Comparison of ENCODE assay signal across 20 cellular contexts in genomic region chr15:65081758-65082157, GRCh38. TPM values are rescaled to one million over a fixed set of nuclear protein-coding genes. Genes with fewer than 3 reads are reported as not detected.
DNase-seq lines count a peak whose midpoint lies in the region; ATAC-seq and TF ChIP-seq lines count a peak whose summit lies in the region.
"Had no signal": no experiment of that assay in that cellular context is flagged by ENCODE, and none has a peak within 500 bp of the region (broad histone marks: within the 10 kb centered on the region; RNA-seq: fewer than 3 reads in every experiment).

No MANE protein-coding gene starts in this region.

- H3F3A ChIP-seq in GM23338 (replicated peaks; ENCODE audit: low read depth): peaks cover 29% of the 10 kb centered on the region

- peaks cover 9% of the 10 kb centered on the region for H3K4me1 Mint-ChIP-seq in activated CD4-positive, alpha-beta memory T cell treated with anti-CD3 and anti-CD28 coated beads for 36 hours (ENCODE audit: low read depth)
- peaks cover 11% of the 10 kb centered on the region for H3K4me1 Mint-ChIP-seq in activated CD4-positive, alpha-beta memory T cell treated with anti-CD3 and anti-CD28 coated beads, Interleukin-2, amount 10 ng/mL, durations not matched to agents 7 days and 5 days
- peaks cover 61% of the 10 kb centered on the region for H3K4me1 Mint-ChIP-seq in GM23338

- CTCF ChIA-PET in activated CD4-positive, alpha-beta memory T cell treated with anti-CD3 and anti-CD28 coated beads for 36 hours (lab: Charles Lee): no interaction called here
- CTCF ChIA-PET in activated CD4-positive, alpha-beta memory T cell treated with anti-CD3 and anti-CD28 coated beads, Interleukin-2, amount 10 ng/mL, durations not matched to agents 7 days and 5 days (lab: Charles Lee): interaction anchor here (1.6 kb wide), 1 partner anchor 135 kb away, joined by 3 read pairs; no protein-coding TSS in a partner anchor

- H2AFZ ChIP-seq in GM23338: peak overlapping the region; percentile 66; the same call in 1 of the 2 replicates

- H3K36me3 ChIP-seq in GM23338 (ENCODE audit: insufficient read depth): no peaks in the 10 kb centered on the region

- no peak for TF ChIP-seq CTCF in GM23338 (conservative IDR thresholded peaks at IDR 0.05; ENCODE audit: low read depth in 2 of 2)
- TF ChIP-seq CTCF in foreskin keratinocyte (conservative IDR thresholded peaks at IDR 0.05): no peak

- intact Hi-C loops in activated CD4-positive, alpha-beta memory T cell treated with anti-CD3 and anti-CD28 coated beads for 36 hours (cut with micrococcal nuclease): loop anchor here (10.0 kb wide), 1 partner anchor 347 kb away; no protein-coding TSS in a partner anchor

- H3K36me3 Mint-ChIP-seq in activated CD4-positive, alpha-beta memory T cell treated with anti-CD3 and anti-CD28 coated beads for 36 hours: no peaks in the 10 kb centered on the region
- no peaks in the 10 kb centered on the region for H3K36me3 Mint-ChIP-seq in activated CD4-positive, alpha-beta memory T cell treated with anti-CD3 and anti-CD28 coated beads, Interleukin-2, amount 10 ng/mL, durations not matched to agents 7 days and 5 days (ENCODE audit: low read depth)
- H3K36me3 Mint-ChIP-seq in GM23338 (ENCODE audit: low read depth): no peaks in the 10 kb centered on the region; the same call in 2 of the 3 replicates
- H3K36me3 Mint-ChIP-seq: activated CD8-positive, alpha-beta memory T cell treated with anti-CD3 and anti-CD28 coated beads, Interleukin-2, amount 10 ng/mL, durations not matched to agents 7 days and 5 days had no signal

- H3K79me2 ChIP-seq in GM23338 (replicated peaks; ENCODE audit: insufficient read depth): no peaks in the 10 kb centered on the region

- POLR2A ChIA-PET in activated CD4-positive, alpha-beta memory T cell treated with anti-CD3 and anti-CD28 coated beads for 36 hours (lab: Charles Lee): no interaction called here
- POLR2A ChIA-PET in activated CD4-positive, alpha-beta memory T cell treated with anti-CD3 and anti-CD28 coated beads, Interleukin-2, amount 10 ng/mL, durations not matched to agents 7 days and 5 days (lab: Charles Lee): interaction anchor here (1.0 kb wide), 1 partner anchor 205 kb away, joined by 3 read pairs; the partner anchor contains the start of gene PARP16

- no peaks in the 10 kb centered on the region for H3K9me2 ChIP-seq in GM23338 (ENCODE audit: insufficient read depth)

- H3K27me3 ChIP-seq in GM23338 (ENCODE audit: insufficient read depth) (0 out of 2 replicates have a peak, but pooled peaks cover 3% of the 10 kb centered on the region), foreskin keratinocyte (peaks cover 62% of the 10 kb centered on the region)

- H3K27ac ChIP-seq in GM23338 (ENCODE audit: low read depth): no peak overlapping the region
- H3K27ac ChIP-seq in foreskin keratinocyte: no peak overlapping the region
- H3K27ac ChIP-seq: A549 had no signal

- H3K27ac Mint-ChIP-seq in activated CD4-positive, alpha-beta memory T cell treated with anti-CD3 and anti-CD28 coated beads for 36 hours: no peak overlapping the region
- no peak overlapping the region for H3K27ac Mint-ChIP-seq in activated CD4-positive, alpha-beta memory T cell treated with anti-CD3 and anti-CD28 coated beads, Interleukin-2, amount 10 ng/mL, durations not matched to agents 7 days and 5 days
- no peak overlapping the region for H3K27ac Mint-ChIP-seq in GM23338
- H3K27ac Mint-ChIP-seq: activated CD8-positive, alpha-beta memory T cell treated with anti-CD3 and anti-CD28 coated beads, Interleukin-2, amount 10 ng/mL, durations not matched to agents 7 days and 5 days had no signal

- H4K20me1 ChIP-seq in GM23338 (replicated peaks; ENCODE audit: insufficient read depth): no peaks in the 10 kb centered on the region

- H3K4me3 ChIP-seq in GM23338: no peak overlapping the region
- H3K4me3 ChIP-seq: A549 had no signal

- H3K4me2 ChIP-seq in GM23338: 0 out of 2 replicates have a peak overlapping the region, but pooled peaks have one; percentile 75
- H3K4me2 ChIP-seq: A549 had no signal

- H3K4me3 Mint-ChIP-seq in activated CD4-positive, alpha-beta memory T cell treated with anti-CD3 and anti-CD28 coated beads for 36 hours: no peak overlapping the region
- no peak overlapping the region for H3K4me3 Mint-ChIP-seq in activated CD4-positive, alpha-beta memory T cell treated with anti-CD3 and anti-CD28 coated beads, Interleukin-2, amount 10 ng/mL, durations not matched to agents 7 days and 5 days
- no peak overlapping the region for H3K4me3 Mint-ChIP-seq in GM23338
- H3K4me3 Mint-ChIP-seq: activated CD8-positive, alpha-beta memory T cell treated with anti-CD3 and anti-CD28 coated beads, Interleukin-2, amount 10 ng/mL, durations not matched to agents 7 days and 5 days had no signal

- ATAC-seq in GM23338: no peak
- ATAC-seq in foreskin keratinocyte: peak; percentile 28
- ATAC-seq: A549 had no signal

- H3K27me3 Mint-ChIP-seq in activated CD4-positive, alpha-beta memory T cell treated with anti-CD3 and anti-CD28 coated beads for 36 hours: peaks cover 33% of the 10 kb centered on the region
- H3K27me3 Mint-ChIP-seq in activated CD4-positive, alpha-beta memory T cell treated with anti-CD3 and anti-CD28 coated beads, Interleukin-2, amount 10 ng/mL, durations not matched to agents 7 days and 5 days: peaks cover 38% of the 10 kb centered on the region
- H3K27me3 Mint-ChIP-seq in GM23338 (ENCODE audit: insufficient read depth, low read depth, poor library complexity): peaks cover 19% of the 10 kb centered on the region

- peaks cover 47% of the 10 kb centered on the region for H3K4me1 ChIP-seq in GM23338 (ENCODE audit: insufficient read depth)
- no peaks in the 10 kb centered on the region for H3K4me1 ChIP-seq in foreskin keratinocyte

- peak; percentile 35 for DNase-seq in activated CD4-positive, alpha-beta memory T cell treated with anti-CD3 and anti-CD28 coated beads for 36 hours
- no peak for DNase-seq in activated CD4-positive, alpha-beta memory T cell treated with anti-CD3 and anti-CD28 coated beads, Interleukin-2, amount 10 ng/mL, durations not matched to agents 7 days and 5 days
- DNase-seq in GM23338 (ENCODE audit: low spot score) (no peak), foreskin keratinocyte (no peak), NCI-H2107 treated with DMSO at 0.1 percent for 48 hours (lab: John Stamatoyannopoulos, UW; ENCODE audit: unreplicated experiment) (no peak), NOMO-1 treated with DMSO at 0.1 percent for 48 hours (lab: John Stamatoyannopoulos, UW; ENCODE audit: unreplicated experiment) (no peak), SIG-M5 treated with dmso at 0.1 percent for 504 hours (lab: John Stamatoyannopoulos, UW; ENCODE audit: unreplicated experiment) (no peak)
- DNase-seq in stimulated activated CD8-positive, alpha-beta memory T cell treated with anti-CD3 and anti-CD28 coated beads, Interleukin-15, amount 100 ng/mL, for 4 hours (ENCODE audit: low read depth in 2 of 2): peak; percentile 8 to 13
- DNase-seq: activated CD8-positive, alpha-beta memory T cell treated with anti-CD3 and anti-CD28 coated beads, Interleukin-2, amount 10 ng/mL, durations not matched to agents 7 days and 5 days; Caco-2; effector memory CD4-positive, alpha-beta T cell; foreskin melanocyte; HCEC 1CT; Karpas-422; NCI-H1694 treated with DMSO at 0.1 percent for 48 hours; SHP77 treated with DMSO at 0.1 percent for 48 hours had no signal

- H3K9me3 Mint-ChIP-seq in activated CD4-positive, alpha-beta memory T cell treated with anti-CD3 and anti-CD28 coated beads for 36 hours: no peaks in the 10 kb centered on the region
- no peaks in the 10 kb centered on the region for H3K9me3 Mint-ChIP-seq in activated CD4-positive, alpha-beta memory T cell treated with anti-CD3 and anti-CD28 coated beads, Interleukin-2, amount 10 ng/mL, durations not matched to agents 7 days and 5 days
- H3K9me3 Mint-ChIP-seq in GM23338: peaks cover 3% of the 10 kb centered on the region; the same call in 1 of the 3 replicates

RNA-seq across cellular contexts. Expression of gene KBTBD13, which starts 5.2 kb away (rescaled TPM):
- total RNA-seq in activated CD4-positive, alpha-beta memory T cell treated with anti-CD3 and anti-CD28 coated beads for 36 hours: not detected
- total RNA-seq in activated CD4-positive, alpha-beta memory T cell treated with anti-CD3 and anti-CD28 coated beads, Interleukin-2, amount 10 ng/mL, durations not matched to agents 7 days and 5 days: not detected
- total RNA-seq in GM23338 (2014; rRNA removed; shearing (Covaris generic)): not detected in 2 replicates
- polyA plus RNA-seq in GM23338 (2016; fragmentation: Nextera tagmentation; extraction: Ambion mirVana) (0.09 TPM in 1 of 2 replicates, not detected in the other), foreskin keratinocyte (not detected in 2 replicates)
- not detected in 2 replicates for total RNA-seq in foreskin keratinocyte
- total RNA-seq: activated CD8-positive, alpha-beta memory T cell treated with anti-CD3 and anti-CD28 coated beads, Interleukin-2, amount 10 ng/mL, durations not matched to agents 7 days and 5 days; Caco-2; pulmonary artery endothelial cell had no signal
- polyA plus RNA-seq: A549, keratinocyte had no signal

RNA-seq across cellular contexts. Expression of gene RASL12, which starts 14.0 kb away (rescaled TPM):
- not detected for total RNA-seq in activated CD4-positive, alpha-beta memory T cell treated with anti-CD3 and anti-CD28 coated beads for 36 hours
- total RNA-seq in activated CD4-positive, alpha-beta memory T cell treated with anti-CD3 and anti-CD28 coated beads, Interleukin-2, amount 10 ng/mL, durations not matched to agents 7 days and 5 days: not detected
- 20.1 and 27.7 TPM in 2 replicates for total RNA-seq in GM23338 (2014; rRNA removed; shearing (Covaris generic))
- polyA plus RNA-seq in GM23338 (2016; fragmentation: Nextera tagmentation; extraction: Ambion mirVana): 4.5 and 5.4 TPM in 2 replicates
- not detected in 2 replicates for total RNA-seq in foreskin keratinocyte
- not detected in 2 replicates for polyA plus RNA-seq in foreskin keratinocyte
- total RNA-seq: activated CD8-positive, alpha-beta memory T cell treated with anti-CD3 and anti-CD28 coated beads, Interleukin-2, amount 10 ng/mL, durations not matched to agents 7 days and 5 days; pulmonary artery endothelial cell had no signal
- polyA plus RNA-seq: keratinocyte had no signal

RNA-seq across cellular contexts. Expression of gene UBAP1L, which starts 33.2 kb away (rescaled TPM):
- 1 to 10 TPM; 2.1 to 2.4 TPM for total RNA-seq in activated CD4-positive, alpha-beta memory T cell treated with anti-CD3 and anti-CD28 coated beads for 36 hours
- 1 to 10 TPM; 3.0 to 3.3 TPM for total RNA-seq in activated CD4-positive, alpha-beta memory T cell treated with anti-CD3 and anti-CD28 coated beads, Interleukin-2, amount 10 ng/mL, durations not matched to agents 7 days and 5 days
- total RNA-seq in GM23338 (2014; rRNA removed; shearing (Covaris generic)): 1.4 and 1.5 TPM in 2 replicates
- polyA plus RNA-seq in GM23338 (2016; fragmentation: Nextera tagmentation; extraction: Ambion mirVana) (0.47 and 0.53 TPM in 2 replicates), foreskin keratinocyte (0.23 and 0.27 TPM in 2 replicates)
- 0.49 and 0.88 TPM in 2 replicates for total RNA-seq in foreskin keratinocyte

RNA-seq across cellular contexts. Expression of gene SLC51B, which starts 36.6 kb away (rescaled TPM):
- not detected for total RNA-seq in activated CD4-positive, alpha-beta memory T cell treated with anti-CD3 and anti-CD28 coated beads for 36 hours
- total RNA-seq in activated CD4-positive, alpha-beta memory T cell treated with anti-CD3 and anti-CD28 coated beads, Interleukin-2, amount 10 ng/mL, durations not matched to agents 7 days and 5 days: not detected
- total RNA-seq in GM23338 (2014; rRNA removed; shearing (Covaris generic)): not detected in 2 replicates
- not detected in 2 replicates for polyA plus RNA-seq in GM23338 (2016; fragmentation: Nextera tagmentation; extraction: Ambion mirVana)
- not detected in 2 replicates for total RNA-seq in foreskin keratinocyte
- polyA plus RNA-seq in foreskin keratinocyte: not detected in 2 replicates
- total RNA-seq: activated CD8-positive, alpha-beta memory T cell treated with anti-CD3 and anti-CD28 coated beads, Interleukin-2, amount 10 ng/mL, durations not matched to agents 7 days and 5 days; myocyte; pulmonary artery endothelial cell had no signal
- polyA plus RNA-seq: keratinocyte had no signal

RNA-seq across cellular contexts. Expression of gene PDCD7, which starts 51.9 kb away (rescaled TPM):
- total RNA-seq in activated CD4-positive, alpha-beta memory T cell treated with anti-CD3 and anti-CD28 coated beads for 36 hours: 10 to 100 TPM; 32.8 to 33.0 TPM
- total RNA-seq in activated CD4-positive, alpha-beta memory T cell treated with anti-CD3 and anti-CD28 coated beads, Interleukin-2, amount 10 ng/mL, durations not matched to agents 7 days and 5 days: 10 to 100 TPM; 37.8 to 38.9 TPM
- total RNA-seq in GM23338 (2014; rRNA removed; shearing (Covaris generic)): 16.5 and 21.2 TPM in 2 replicates
- polyA plus RNA-seq in GM23338 (2016; fragmentation: Nextera tagmentation; extraction: Ambion mirVana) (16.8 and 18.9 TPM in 2 replicates), foreskin keratinocyte (11.7 and 15.6 TPM in 2 replicates)
- total RNA-seq in foreskin keratinocyte: 18.5 and 20.9 TPM in 2 replicates

Comparison
In these comparisons a context has a peak if more than half of its experiments do, and no peak if none do; other contexts are left out.
1. DNase-seq: peak in activated CD4-positive, alpha-beta memory T cell treated with anti-CD3 and anti-CD28 coated beads for 36 hours (single experiment) and stimulated activated CD8-positive, alpha-beta memory T cell treated with anti-CD3 and anti-CD28 coated beads, Interleukin-15, amount 100 ng/mL, for 4 hours (2 of 2); none in activated CD4-positive, alpha-beta memory T cell treated with anti-CD3 and anti-CD28 coated beads, Interleukin-2, amount 10 ng/mL, durations not matched to agents 7 days and 5 days (single experiment), GM23338 (single experiment), foreskin keratinocyte (0 of 2), NCI-H2107 treated with DMSO at 0.1 percent for 48 hours (single experiment), NOMO-1 treated with DMSO at 0.1 percent for 48 hours (single experiment) and SIG-M5 treated with dmso at 0.1 percent for 504 hours (single experiment).
2. RNA of gene RASL12, which starts 14.0 kb away (total RNA-seq): 20.1 to 27.7 TPM in GM23338; not detected in activated CD4-positive, alpha-beta memory T cell treated with anti-CD3 and anti-CD28 coated beads for 36 hours, not detected in activated CD4-positive, alpha-beta memory T cell treated with anti-CD3 and anti-CD28 coated beads, Interleukin-2, amount 10 ng/mL, durations not matched to agents 7 days and 5 days and not detected in foreskin keratinocyte; every median in the first group is over 10 times any median in the second.